8 cellular contexts compared by ENCODE assay signal in genomic region chr2:32356735-32357544, GRCh38. TPM values are rescaled to one million over a fixed set of nuclear protein-coding genes. Genes with fewer than 3 reads are reported as not detected.
DNase-seq lines count a peak whose midpoint lies in the region; ATAC-seq and TF ChIP-seq lines count a peak whose summit lies in the region.

TSS of gene BIRC6 (plus strand) at chr2:32357023. CDS start at chr2:32357162, 139 bp downstream.

- peak; percentile 95 to 97 for ATAC-seq in natural killer cell treated with Interleukin-12 subunit alpha and Interleukin-12 subunit beta and Interleukin-15 and Interleukin-18, amount 100 ng/mL, for 72 hours

- H3K9me3 ChIP-seq in ES-I3 (ENCODE audit: control insufficient read depth, insufficient read depth, low read length): no peaks in the 10 kb centered on the region
- no peaks in the 10 kb centered on the region for H3K9me3 ChIP-seq in HAP-1
- no peaks in the 10 kb centered on the region for H3K9me3 ChIP-seq in MG63

- H3K4me3 ChIP-seq in HAP-1 (peak within 1 kb of the TSS; percentile 96), MG63 (peak within 1 kb of the TSS; percentile 90), fibroblast of pulmonary artery (replicated peaks; ENCODE audit: low read depth, low read length) (peak within 1 kb of the TSS; percentile 95)

- H3K9me3 Mint-ChIP-seq in natural killer cell treated with Interleukin-12 subunit alpha and Interleukin-12 subunit beta and Interleukin-15 and Interleukin-18, amount 100 ng/mL, for 72 hours: no peaks in the 10 kb centered on the region

- H3K4me1 Mint-ChIP-seq in natural killer cell treated with Interleukin-12 subunit alpha and Interleukin-12 subunit beta and Interleukin-15 and Interleukin-18, amount 100 ng/mL, for 72 hours (ENCODE audit: low read depth in 2 of 2): peaks cover 29 to 41% of the 10 kb centered on the region in 2 donors

- H3K4me3 Mint-ChIP-seq in natural killer cell treated with Interleukin-12 subunit alpha and Interleukin-12 subunit beta and Interleukin-15 and Interleukin-18, amount 100 ng/mL, for 72 hours: peak within 1 kb of the TSS; percentile 92

- peak within 1 kb of the TSS; percentile 98 for H3K9ac ChIP-seq in ES-I3 (ENCODE audit: low read depth, low read length)

- no peaks in the 10 kb centered on the region for H3K27me3 ChIP-seq in HAP-1 (ENCODE audit: low read depth)
- no peaks in the 10 kb centered on the region for H3K27me3 ChIP-seq in MG63

- in situ Hi-C loops in HAP-1 (cut with MboI; ENCODE audit: low sequenced_read_pairs): no loop called here

- no peak for TF ChIP-seq CTCF in fibroblast of pulmonary artery (IDR thresholded peaks at IDR 0.05; ENCODE audit: low read length, missing control alignments)

- peaks cover 19% of the 10 kb centered on the region for H3K36me3 Mint-ChIP-seq in natural killer cell treated with Interleukin-12 subunit alpha and Interleukin-12 subunit beta and Interleukin-15 and Interleukin-18, amount 100 ng/mL, for 72 hours

- H3K4me1 ChIP-seq in ES-I3 (ENCODE audit: insufficient read depth, low read length) (peaks cover 11% of the 10 kb centered on the region; the same call in 1 of the 2 replicates), HAP-1 (peaks cover 16% of the 10 kb centered on the region)

- peak; percentile 91 to 99 for DNase-seq in HAP-1 (ENCODE audit: low spot score in 2 of 2)
- peak; percentile 98 for DNase-seq in MG63
- peak; percentile 91 to 96 for DNase-seq in SHP77 (lab: John Stamatoyannopoulos, UW)
- DNase-seq in activated effector memory CD4-positive, alpha-beta T cell treated with Interleukin-2 at 50 U/mL for 16 hours: peak; percentile 92
- peak; percentile 96 for DNase-seq in fibroblast of pulmonary artery (ENCODE audit: low read depth)
- peak; percentile 100 for DNase-seq in natural killer cell treated with Interleukin-12 subunit alpha and Interleukin-12 subunit beta and Interleukin-15 and Interleukin-18, amount 100 ng/mL, for 72 hours (ENCODE audit: low spot score)
- peak; percentile 95 for DNase-seq in stimulated activated naive CD4-positive, alpha-beta T cell treated with Interleukin-2 at 50 U/mL for 16 hours (lab: John Stamatoyannopoulos, UW)

- H3K27me3 Mint-ChIP-seq in natural killer cell treated with Interleukin-12 subunit alpha and Interleukin-12 subunit beta and Interleukin-15 and Interleukin-18, amount 100 ng/mL, for 72 hours: no peaks in the 10 kb centered on the region

- peak within 1 kb of the TSS; percentile 84 for H3K27ac Mint-ChIP-seq in natural killer cell treated with Interleukin-12 subunit alpha and Interleukin-12 subunit beta and Interleukin-15 and Interleukin-18, amount 100 ng/mL, for 72 hours

- H3K36me3 ChIP-seq in ES-I3 (ENCODE audit: insufficient read depth, low read length) (no peaks in the 10 kb centered on the region), HAP-1 (replicated peaks) (peaks cover 15% of the 10 kb centered on the region), MG63 (peaks cover 18% of the 10 kb centered on the region)

RNA-seq across cellular contexts. Expression of gene BIRC6, which starts in this region (rescaled TPM):
- total RNA-seq in MG63 (2014; rRNA removed; shearing (Covaris generic); ENCODE audit: low replicate concordance): 20.8 and 27.5 TPM in 2 replicates
- 100 to 1,000 TPM; 142 to 191 TPM for total RNA-seq in natural killer cell treated with Interleukin-12 subunit alpha and Interleukin-12 subunit beta and Interleukin-15 and Interleukin-18, amount 100 ng/mL, for 72 hours

Comparison
In these comparisons a context has a peak if more than half of its experiments do, and no peak if none do; other contexts are left out.
1. Peak in every context shown above with its lines: DNase-seq, ATAC-seq and H3K4me3 ChIP-seq.